Comparison of ENCODE assay signal across 26 cellular contexts in genomic region chr5:144084971-144085370, GRCh38.
"Had no signal": no experiment of that assay in that cellular context is flagged by ENCODE, and none has a peak within 500 bp of the region (broad histone marks: within the 10 kb centered on the region; RNA-seq: fewer than 3 reads in every experiment).

No MANE protein-coding gene starts in this region.

- H3K4me3 ChIP-seq: colonic mucosa, heart right ventricle, left lung, pancreas, right lobe of liver, thoracic aorta, tibial nerve, upper lobe of left lung, uterus had no signal

- H3K27me3 Mint-ChIP-seq: dendritic cell treated with granulocyte-macrophage colony-stimulating factor and Interleukin-4, amounts not matched to agents 40 ng/mL and 50 ng/mL, for 4 days; stimulated activated naive B cell treated with anti-CD40 and anti-IgM and Interleukin-4, amounts not matched to agents 10 μg/mL and 1 μg/mL and 100 μg/mL, for 72 hours had no signal

- H3K4me3 Mint-ChIP-seq: dendritic cell treated with granulocyte-macrophage colony-stimulating factor and Interleukin-4, amounts not matched to agents 40 ng/mL and 50 ng/mL, for 4 days; endodermal cell; naive thymus-derived CD8-positive, alpha-beta T cell; nephron progenitor cell; stimulated activated naive B cell treated with anti-CD40 and anti-IgM and Interleukin-4, amounts not matched to agents 10 μg/mL and 1 μg/mL and 100 μg/mL, for 72 hours; stimulated activated naive CD8-positive, alpha-beta T cell treated with anti-CD3 and anti-CD28 coated beads, Interleukin-15, Interleukin-2, amounts not matched to agents 100 ng/mL and 50 ng/mL, for 24 hours had no signal

- H3K27ac ChIP-seq: colonic mucosa, heart right ventricle, left lung, pancreas, right lobe of liver, thoracic aorta, tibial nerve, upper lobe of left lung, uterus had no signal

- DNase-seq: colonic mucosa; effector CD8-positive, alpha-beta T cell; endodermal cell; foreskin melanocyte; glutamatergic neuron; heart right ventricle; hippocampal formation; islet precursor cell; left lung; naive thymus-derived CD8-positive, alpha-beta T cell; nephron progenitor cell; occipital lobe; pancreas; retina; right lobe of liver; small intestine; stimulated activated CD4-positive, alpha-beta T cell treated with anti-CD3 and anti-CD28 coated beads, Interleukin-15, amount 100 ng/mL, for 24 hours; stimulated activated CD4-positive, alpha-beta T cell treated with anti-CD3 and anti-CD28 coated beads, Interleukin-2, amount 100 ng/mL, for 48 hours; stimulated activated naive B cell treated with anti-CD40 and anti-IgM and Interleukin-4, amounts not matched to agents 10 μg/mL and 1 μg/mL and 100 μg/mL, for 72 hours; upper lobe of left lung; uterus had no signal

- H3K36me3 ChIP-seq: colonic mucosa, heart right ventricle, left lung, pancreas, right lobe of liver, thoracic aorta, tibial nerve, upper lobe of left lung, uterus had no signal

- H3K27me3 ChIP-seq: colonic mucosa, heart right ventricle, left lung, pancreas, right lobe of liver, tibial nerve, upper lobe of left lung, uterus had no signal

- H3K36me3 Mint-ChIP-seq: stimulated activated naive B cell treated with anti-CD40 and anti-IgM and Interleukin-4, amounts not matched to agents 10 μg/mL and 1 μg/mL and 100 μg/mL, for 72 hours had no signal

- H3K27ac Mint-ChIP-seq: dendritic cell treated with granulocyte-macrophage colony-stimulating factor and Interleukin-4, amounts not matched to agents 40 ng/mL and 50 ng/mL, for 4 days; endodermal cell; naive thymus-derived CD8-positive, alpha-beta T cell; nephron progenitor cell; stimulated activated naive B cell treated with anti-CD40 and anti-IgM and Interleukin-4, amounts not matched to agents 10 μg/mL and 1 μg/mL and 100 μg/mL, for 72 hours; stimulated activated naive CD8-positive, alpha-beta T cell treated with anti-CD3 and anti-CD28 coated beads, Interleukin-15, Interleukin-2, amounts not matched to agents 100 ng/mL and 50 ng/mL, for 24 hours had no signal

- ATAC-seq: esophagus mucosa; heart right ventricle; left lung; naive thymus-derived CD8-positive, alpha-beta T cell; pancreas; right lobe of liver; stimulated activated naive B cell treated with anti-CD40 and anti-IgM and Interleukin-4, amounts not matched to agents 10 μg/mL and 1 μg/mL and 100 μg/mL, for 72 hours had no signal

- H3K4me1 ChIP-seq: colonic mucosa, left lung, pancreas, right lobe of liver, uterus had no signal

- H3K9me3 ChIP-seq: colonic mucosa, pancreas, right lobe of liver, uterus had no signal

- H3K4me1 Mint-ChIP-seq: naive thymus-derived CD8-positive, alpha-beta T cell had no signal
